ENCODE assay signal across 20 cellular contexts in the genomic region with DNA sequence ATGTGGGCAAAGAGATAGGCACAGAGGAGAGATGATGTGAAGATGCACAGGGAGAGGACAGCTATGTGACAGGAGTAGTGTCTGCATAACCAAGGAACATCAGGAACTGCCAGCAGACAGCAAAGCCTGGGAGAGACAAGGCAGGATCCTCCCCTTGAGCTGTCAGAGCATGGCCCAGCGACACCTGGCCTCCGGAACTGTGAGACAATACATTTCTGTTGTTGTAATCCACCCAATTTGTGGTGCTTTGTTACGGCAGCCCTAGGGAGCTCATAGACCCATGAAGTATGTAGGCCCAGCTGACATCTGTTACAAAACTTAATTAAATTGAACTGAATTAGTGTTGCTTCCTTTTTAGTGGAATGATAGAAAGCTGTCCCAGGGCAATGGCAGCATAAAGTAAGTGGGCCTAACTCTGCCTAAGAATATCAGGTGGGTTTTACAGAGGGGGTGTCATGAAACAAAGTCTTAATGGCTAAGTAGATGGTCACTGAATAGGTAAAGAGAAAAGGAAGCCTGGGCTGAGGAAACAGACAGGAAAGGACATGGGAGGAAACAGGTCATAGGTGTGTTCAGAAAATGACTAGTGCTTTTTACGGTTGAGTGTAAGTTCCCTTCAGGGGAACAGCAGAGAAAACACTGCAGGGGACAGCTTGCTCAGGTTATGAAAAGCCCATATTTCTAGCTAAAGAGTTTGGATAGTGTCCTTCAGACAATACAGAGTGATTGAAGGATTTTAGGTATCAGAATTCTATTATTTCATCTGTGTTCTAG. TPM values are rescaled to one million over a fixed set of nuclear protein-coding genes. Genes with fewer than 3 reads are reported as not detected.
DNase-seq lines count a peak whose midpoint lies in the region; ATAC-seq, FAIRE-seq and TF ChIP-seq lines count a peak whose summit lies in the region.
"Had no signal": no experiment of that assay in that cellular context is flagged by ENCODE, and none has a peak within 500 bp of the region (broad histone marks: within the 10 kb centered on the region; RNA-seq: fewer than 3 reads in every experiment).

No MANE protein-coding gene starts in this region.

- H3K36me3 ChIP-seq in neuronal stem cell (replicated peaks in 1 of 2; ENCODE audit: control insufficient read depth in 2 of 2, insufficient read depth in 2 of 2, low read length in 2 of 2) = no peaks in the 10 kb centered on the region

- no peaks in the 10 kb centered on the region for H3K9me3 ChIP-seq in neuronal stem cell (replicated peaks in 1 of 2; ENCODE audit: control insufficient read depth in 2 of 2, insufficient read depth in 1 of 2, low read depth in 1 of 2, low read length in 2 of 2)
- H3K9me3 ChIP-seq: A549 had no signal

- H3K27ac Mint-ChIP-seq in activated naive CD4-positive, alpha-beta T cell treated with anti-CD3 and anti-CD28 coated beads, Interleukin-2, amount 10 ng/mL, durations not matched to agents 7 days and 5 days = no peak overlapping the region
- H3K27ac Mint-ChIP-seq: GM23338, IgD-negative memory B cell had no signal

- no peak overlapping the region for H2BK15ac ChIP-seq in neuronal stem cell (ENCODE audit: low read length)

- H3K4me3 ChIP-seq in neuronal stem cell (ENCODE audit: low read length in 2 of 2) = no peak overlapping the region
- H3K4me3 ChIP-seq: A549, GM23338 had no signal

- peaks cover 0 to 13% (median 2%) of the 10 kb centered on the region in 3 experiments for H3K27me3 ChIP-seq in neuronal stem cell (ENCODE audit: control insufficient read depth in 3 of 3, insufficient read depth in 3 of 3, low read depth in 1 of 3, low read length in 3 of 3)

- H3K18ac ChIP-seq in neuronal stem cell (ENCODE audit: low read length) = no peak overlapping the region

- peaks cover 7% of the 10 kb centered on the region for H3K27me3 Mint-ChIP-seq in activated naive CD4-positive, alpha-beta T cell treated with anti-CD3 and anti-CD28 coated beads, Interleukin-2, amount 10 ng/mL, durations not matched to agents 7 days and 5 days

- no peak overlapping the region for H2BK5ac ChIP-seq in neuronal stem cell (ENCODE audit: low read length)

- no peak overlapping the region for H2BK12ac ChIP-seq in neuronal stem cell (ENCODE audit: low read length)

- ATAC-seq in SK-N-SH treated with all-trans-retinoic acid at 6 μM for 48 hours = no peak; the same call in 2 of the 3 replicates
- ATAC-seq: A549, GM23338, Panc1, Right ventricle myocardium inferior had no signal

- H3K79me1 ChIP-seq in neuronal stem cell (ENCODE audit: low read depth, low read length) = no peaks in the 10 kb centered on the region

- peak overlapping the region; percentile 95 for H4K8ac ChIP-seq in neuronal stem cell (ENCODE audit: low read depth, low read length)

- no peak overlapping the region for H3K27ac ChIP-seq in neuronal stem cell (replicated peaks; ENCODE audit: low read length)
- H3K27ac ChIP-seq: A549 had no signal

- no CpG with 5 or more reads among the region's 4 CpGs for WGBS in neuronal stem cell (ENCODE audit: extremely low coverage in 2 of 2, insufficient read length in 2 of 2, insufficient replicate concordance in 1 of 2), 2 donors

- no peak overlapping the region for H2AFZ ChIP-seq in neuronal stem cell (ENCODE audit: low read length)
- H2AFZ ChIP-seq: GM23338 had no signal

- no peak overlapping the region for H3K9ac ChIP-seq in neuronal stem cell (ENCODE audit: low read depth, low read length, poor library complexity)

- DNase-seq in NCI-H748 (lab: John Stamatoyannopoulos, UW; ENCODE audit: unreplicated experiment) = peak; percentile 6
- DNase-seq in NCI-H748 treated with DMSO at 0.1 percent for 48 hours (lab: John Stamatoyannopoulos, UW) = no peak
- no peak for DNase-seq in HTR-8/SVneo (ENCODE audit: insufficient read length, low spot score)
- DNase-seq in neuronal stem cell (ENCODE audit: low spot score) = no peak
- no peak for DNase-seq in activated naive CD4-positive, alpha-beta T cell treated with anti-CD3 and anti-CD28 coated beads, Interleukin-2, amount 10 ng/mL, durations not matched to agents 7 days and 5 days
- DNase-seq in amniotic stem cell (lab: John Stamatoyannopoulos, UW) = no peak
- no peak for DNase-seq in activated CD4-positive, alpha-beta T cell treated with anti-CD3 and anti-CD28 coated beads for 1 hour
- DNase-seq: Calu3, DMS79, MV-4-11, NCI-H1417 treated with DMSO at 0.1 percent for 48 hours, NCI-H524 treated with DMSO at 0.1 percent for 48 hours had no signal

- no peaks in the 10 kb centered on the region for H3K4me1 ChIP-seq in neuronal stem cell (ENCODE audit: control insufficient read depth in 2 of 2, insufficient read depth in 1 of 2, low read depth in 1 of 2, low read length in 2 of 2)

- CTCF ChIA-PET in activated naive CD4-positive, alpha-beta T cell treated with anti-CD3 and anti-CD28 coated beads, Interleukin-2, amount 10 ng/mL, durations not matched to agents 7 days and 5 days (lab: Charles Lee) = no interaction called here

- H3K9me3 Mint-ChIP-seq in activated naive CD4-positive, alpha-beta T cell treated with anti-CD3 and anti-CD28 coated beads, Interleukin-2, amount 10 ng/mL, durations not matched to agents 7 days and 5 days = no peaks in the 10 kb centered on the region
- H3K9me3 Mint-ChIP-seq: CD14-positive monocyte, GM23338 had no signal

- H3K14ac ChIP-seq in neuronal stem cell (ENCODE audit: low read length) = no peak overlapping the region

- no peak overlapping the region for H3K4me2 ChIP-seq in neuronal stem cell (ENCODE audit: insufficient read depth, low read length, poor library complexity, severe bottlenecking)
- H3K4me2 ChIP-seq: A549, GM23338 had no signal

- H3K4me1 Mint-ChIP-seq in activated naive CD4-positive, alpha-beta T cell treated with anti-CD3 and anti-CD28 coated beads, Interleukin-2, amount 10 ng/mL, durations not matched to agents 7 days and 5 days = no peaks in the 10 kb centered on the region
- H3K4me1 Mint-ChIP-seq: CD14-positive monocyte, GM23338, IgD-negative memory B cell had no signal

- no peak overlapping the region for H3K4me3 Mint-ChIP-seq in activated naive CD4-positive, alpha-beta T cell treated with anti-CD3 and anti-CD28 coated beads, Interleukin-2, amount 10 ng/mL, durations not matched to agents 7 days and 5 days
- H3K4me3 Mint-ChIP-seq: CD14-positive monocyte, GM23338, IgD-negative memory B cell had no signal

- H4K91ac ChIP-seq in neuronal stem cell (ENCODE audit: low read depth, low read length, poor library complexity) = no peak overlapping the region

- H3K36me3 Mint-ChIP-seq in activated naive CD4-positive, alpha-beta T cell treated with anti-CD3 and anti-CD28 coated beads, Interleukin-2, amount 10 ng/mL, durations not matched to agents 7 days and 5 days = no peaks in the 10 kb centered on the region
- H3K36me3 Mint-ChIP-seq: CD14-positive monocyte, IgD-negative memory B cell had no signal

- H3K23ac ChIP-seq in neuronal stem cell (ENCODE audit: low read depth, low read length, poor library complexity) = no peak overlapping the region

- no peak overlapping the region for H2BK120ac ChIP-seq in neuronal stem cell (ENCODE audit: low read depth, low read length)

- peak; percentile 9 for FAIRE-seq in HTR-8/SVneo (lab: Jason Lieb, UNC)
- FAIRE-seq: A549, GM12891 had no signal

- no peak overlapping the region for H2AK5ac ChIP-seq in neuronal stem cell (ENCODE audit: low read depth, low read length)

- H3K4ac ChIP-seq in neuronal stem cell (ENCODE audit: low read length) = no peak overlapping the region

TF ChIP-seq in SK-N-SH treated with all-trans-retinoic acid at 6 μM for 48 hours, 23 proteins besides CTCF, POLR2A, EP300 and RAD21:
- TF ChIP-seq TCF4 (CRISPR knock-in tag; IDR thresholded peaks at IDR 0.05; ENCODE audit: borderline replicate concordance) = peak; percentile 64; the same call in 1 of the 2 replicates
- no peak for TF ChIP-seq CSDC2 (CRISPR knock-in tag; IDR thresholded peaks at IDR 0.05)

RNA-seq across cellular contexts. Expression of a gene that starts 24.8 kb away (rescaled TPM):
- polyA plus RNA-seq in neuronal stem cell (2013, experiment 1 of 2) = 2.1 TPM
- polyA plus RNA-seq in neuronal stem cell (2013, experiment 2 of 2) = 2.2 TPM
- polyA plus RNA-seq: CD14-positive monocyte, IgD-negative memory B cell had no signal
